ENCODE assay signal across 13 cellular contexts in genomic region chr7:44293561-44294324, GRCh38. TPM values are rescaled to one million over a fixed set of nuclear protein-coding genes. Genes with fewer than 3 reads are reported as not detected.
DNase-seq lines count a peak whose midpoint lies in the region; ATAC-seq and TF ChIP-seq lines count a peak whose summit lies in the region.
"Had no signal": no experiment of that assay in that cellular context is flagged by ENCODE, and none has a peak within 500 bp of the region (broad histone marks: within the 10 kb centered on the region; RNA-seq: fewer than 3 reads in every experiment).

No MANE protein-coding gene starts in this region.

- H3K4me3 Mint-ChIP-seq in activated naive CD4-positive, alpha-beta T cell treated with anti-CD3 and anti-CD28 coated beads for 36 hours = no peak overlapping the region
- H3K4me3 Mint-ChIP-seq: activated T-cell treated with anti-CD3 and anti-CD28 coated beads, Interleukin-2, amount 50 U/mL, for 4 hours; nephron had no signal

- H3K4me1 Mint-ChIP-seq in activated naive CD4-positive, alpha-beta T cell treated with anti-CD3 and anti-CD28 coated beads for 36 hours (ENCODE audit: low read depth) = no peaks in the 10 kb centered on the region

- H3K36me3 Mint-ChIP-seq in activated naive CD4-positive, alpha-beta T cell treated with anti-CD3 and anti-CD28 coated beads for 36 hours (ENCODE audit: low read depth) = no peaks in the 10 kb centered on the region

- DNase-seq in activated naive CD4-positive, alpha-beta T cell treated with anti-CD3 and anti-CD28 coated beads for 36 hours = peak; percentile 3
- no peak for DNase-seq in activated naive CD4-positive, alpha-beta T cell (lab: John Stamatoyannopoulos, UW)
- DNase-seq in cerebellar cortex (ENCODE audit: low spot score) (peak; percentile 69), left lung (peak; percentile 14 to 35), ureter (ENCODE audit: low spot score) (peak; percentile 30), hepatic stellate cell (ENCODE audit: low spot score) (no peak), SJCRH30 (no peak)
- no peak for DNase-seq in activated CD4-positive, CD25-positive, alpha-beta regulatory T cell (lab: John Stamatoyannopoulos, UW)
- DNase-seq: activated T-cell treated with anti-CD3 and anti-CD28 coated beads, Interleukin-2, amount 50 U/mL, for 4 hours; brain microvascular endothelial cell; DMS53; NCI-H446 had no signal

- no peaks in the 10 kb centered on the region for H3K9me3 Mint-ChIP-seq in activated naive CD4-positive, alpha-beta T cell treated with anti-CD3 and anti-CD28 coated beads for 36 hours
- H3K9me3 Mint-ChIP-seq: activated T-cell treated with anti-CD3 and anti-CD28 coated beads, Interleukin-2, amount 50 U/mL, for 4 hours had no signal

- CTCF ChIA-PET in activated naive CD4-positive, alpha-beta T cell treated with anti-CD3 and anti-CD28 coated beads for 36 hours (lab: Charles Lee) = no interaction called here

- H3K27me3 ChIP-seq in left lung = peaks cover 16 to 55% of the 10 kb centered on the region in 2 donors
- H3K27me3 ChIP-seq in SJCRH30 = peaks cover 52% of the 10 kb centered on the region

- H3K36me3 ChIP-seq in left lung = no peaks in the 10 kb centered on the region
- no peaks in the 10 kb centered on the region for H3K36me3 ChIP-seq in SJCRH30
- H3K36me3 ChIP-seq: brain microvascular endothelial cell had no signal

- no peak overlapping the region for H3K27ac ChIP-seq in left lung
- H3K27ac ChIP-seq in SJCRH30 = no peak overlapping the region
- H3K27ac ChIP-seq: brain microvascular endothelial cell had no signal

- no peak for ATAC-seq in left lung
- ATAC-seq: activated T-cell treated with anti-CD3 and anti-CD28 coated beads, Interleukin-2, amount 50 U/mL, for 4 hours had no signal

- H3K27me3 Mint-ChIP-seq in activated naive CD4-positive, alpha-beta T cell treated with anti-CD3 and anti-CD28 coated beads for 36 hours (ENCODE audit: low read depth) = peaks cover 8% of the 10 kb centered on the region

- intact Hi-C loops in activated naive CD4-positive, alpha-beta T cell treated with anti-CD3 and anti-CD28 coated beads for 36 hours (cut with micrococcal nuclease) = no loop called here
- intact Hi-C loops in left lung (cut with DNase I) = no loop called here

- peaks cover 0 to 3% of the 10 kb centered on the region in 2 donors for H3K4me1 ChIP-seq in left lung
- no peaks in the 10 kb centered on the region for H3K4me1 ChIP-seq in SJCRH30

- H3K4me3 ChIP-seq in left lung = no peak overlapping the region
- no peak overlapping the region for H3K4me3 ChIP-seq in SJCRH30

- no peak for TF ChIP-seq CTCF in left lung (IDR thresholded peaks at IDR 0.05)

- H3K9me3 ChIP-seq in left lung (no peaks in the 10 kb centered on the region), SJCRH30 (replicated peaks) (no peaks in the 10 kb centered on the region)

- no peak overlapping the region for H3K27ac Mint-ChIP-seq in activated naive CD4-positive, alpha-beta T cell treated with anti-CD3 and anti-CD28 coated beads for 36 hours

RNA-seq across cellular contexts. Expression of gene CAMK2B, which starts 31.7 kb away (rescaled TPM):
- total RNA-seq in activated naive CD4-positive, alpha-beta T cell treated with anti-CD3 and anti-CD28 coated beads for 36 hours = under 1 TPM; 0.30 to 0.38 TPM
- total RNA-seq in left lung = under 1 TPM; 0.17 to 0.18 TPM
- total RNA-seq in ureter = not detected
- 0.84 and 2.4 TPM in 2 replicates for total RNA-seq in SJCRH30 (2014; rRNA removed; shearing (Covaris generic))

Comparison
In these comparisons a context has a peak if more than half of its experiments do, and no peak if none do; other contexts are left out.
1. DNase-seq: peak in activated naive CD4-positive, alpha-beta T cell treated with anti-CD3 and anti-CD28 coated beads for 36 hours (single experiment), cerebellar cortex (single experiment), left lung (2 of 2) and ureter (single experiment); none in activated naive CD4-positive, alpha-beta T cell (0 of 4), hepatic stellate cell (single experiment), SJCRH30 (0 of 2) and activated CD4-positive, CD25-positive, alpha-beta regulatory T cell (0 of 4).